In the genomic region with DNA sequence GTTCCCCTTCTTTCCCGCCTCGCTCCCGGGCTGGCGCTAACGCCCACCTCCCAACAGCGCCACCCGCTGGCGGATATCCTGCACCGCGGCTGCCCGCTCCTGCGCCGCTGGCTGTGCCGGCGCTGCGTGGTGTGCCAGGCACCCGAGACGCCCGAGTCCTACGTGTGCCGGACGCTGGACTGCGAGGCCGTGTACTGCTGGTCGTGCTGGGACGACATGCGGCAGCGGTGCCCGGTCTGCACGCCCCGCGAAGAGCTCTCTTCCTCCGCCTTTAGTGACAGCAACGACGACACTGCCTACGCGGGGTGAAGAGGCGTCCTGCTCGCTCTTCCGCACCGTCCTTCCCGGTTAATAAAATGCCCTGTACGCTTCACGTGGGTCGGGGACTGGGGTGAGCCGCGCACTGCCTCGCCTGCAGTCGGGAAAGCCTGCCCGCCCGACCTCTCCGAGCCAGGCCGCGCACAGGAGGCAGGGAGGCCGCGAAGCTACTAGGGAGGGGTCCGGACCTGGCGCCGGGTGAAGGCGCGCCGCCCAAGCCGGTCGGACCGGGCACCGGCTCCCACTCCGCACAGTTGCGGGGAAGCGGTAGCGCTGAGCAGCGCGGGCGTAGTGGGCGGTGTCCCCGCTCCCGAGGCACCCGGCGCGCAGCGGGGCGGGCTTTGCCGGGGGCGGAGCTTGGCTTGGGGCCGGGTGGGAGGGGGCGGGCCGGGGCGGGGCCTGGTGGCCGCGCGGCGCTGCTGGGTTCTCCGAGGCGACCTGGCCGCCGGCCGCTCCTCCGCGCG, we compare ENCODE assay signal across 8 cellular contexts. TPM values are rescaled to one million over a fixed set of nuclear protein-coding genes. Genes with fewer than 3 reads are reported as not detected.
DNase-seq lines count a peak whose midpoint lies in the region; ATAC-seq and TF ChIP-seq lines count a peak whose summit lies in the region.

A gene with protein sequence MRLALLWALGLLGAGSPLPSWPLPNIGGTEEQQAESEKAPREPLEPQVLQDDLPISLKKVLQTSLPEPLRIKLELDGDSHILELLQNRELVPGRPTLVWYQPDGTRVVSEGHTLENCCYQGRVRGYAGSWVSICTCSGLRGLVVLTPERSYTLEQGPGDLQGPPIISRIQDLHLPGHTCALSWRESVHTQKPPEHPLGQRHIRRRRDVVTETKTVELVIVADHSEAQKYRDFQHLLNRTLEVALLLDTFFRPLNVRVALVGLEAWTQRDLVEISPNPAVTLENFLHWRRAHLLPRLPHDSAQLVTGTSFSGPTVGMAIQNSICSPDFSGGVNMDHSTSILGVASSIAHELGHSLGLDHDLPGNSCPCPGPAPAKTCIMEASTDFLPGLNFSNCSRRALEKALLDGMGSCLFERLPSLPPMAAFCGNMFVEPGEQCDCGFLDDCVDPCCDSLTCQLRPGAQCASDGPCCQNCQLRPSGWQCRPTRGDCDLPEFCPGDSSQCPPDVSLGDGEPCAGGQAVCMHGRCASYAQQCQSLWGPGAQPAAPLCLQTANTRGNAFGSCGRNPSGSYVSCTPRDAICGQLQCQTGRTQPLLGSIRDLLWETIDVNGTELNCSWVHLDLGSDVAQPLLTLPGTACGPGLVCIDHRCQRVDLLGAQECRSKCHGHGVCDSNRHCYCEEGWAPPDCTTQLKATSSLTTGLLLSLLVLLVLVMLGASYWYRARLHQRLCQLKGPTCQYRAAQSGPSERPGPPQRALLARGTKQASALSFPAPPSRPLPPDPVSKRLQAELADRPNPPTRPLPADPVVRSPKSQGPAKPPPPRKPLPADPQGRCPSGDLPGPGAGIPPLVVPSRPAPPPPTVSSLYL (plus strand): TSS at position 757 of the 782 bp plus-strand sequence. CDS start 71 bp downstream, outside the sequence.

- H3K27me3 Mint-ChIP-seq in IgD-negative memory B cell: no peaks in the 10 kb centered on the region
- peaks cover 9% of the 10 kb centered on the region for H3K27me3 Mint-ChIP-seq in neural progenitor cell (ENCODE audit: insufficient read depth, low read depth)

- H3K4me3 Mint-ChIP-seq in IgD-negative memory B cell (peak within 1 kb of the TSS; percentile 86 to 95 (median 90)), neural progenitor cell (peak within 1 kb of the TSS; percentile 90)

- TF ChIP-seq CTCF in foreskin fibroblast (IDR thresholded peaks at IDR 0.05; ENCODE audit: low read depth, low read length) (peak; percentile 91), neural progenitor cell (IDR thresholded peaks at IDR 0.05) (peak; percentile 92)

- peaks cover 16% of the 10 kb centered on the region for H4K20me1 ChIP-seq in neural progenitor cell (ENCODE audit: low read depth)

- no peaks in the 10 kb centered on the region for H3K9me3 ChIP-seq in neural progenitor cell (ENCODE audit: low read depth)

- H3K36me3 Mint-ChIP-seq in IgD-negative memory B cell (no peaks in the 10 kb centered on the region), neural progenitor cell (no peaks in the 10 kb centered on the region)

- H3F3A ChIP-seq in neural progenitor cell (ENCODE audit: low read depth): peaks cover 25% of the 10 kb centered on the region

- H3K27ac ChIP-seq in neural progenitor cell: no peak within 1 kb of the TSS

- no peaks in the 10 kb centered on the region for H3K36me3 ChIP-seq in neural progenitor cell

- ATAC-seq in GM21367 (IDR thresholded peaks at IDR 0.05; ENCODE audit: unreplicated experiment): peak; percentile 49

- TF ChIP-seq POLR2A in Raji (IDR thresholded peaks at IDR 0.05; ENCODE audit: insufficient read depth, low read depth, low read length): peak; percentile 68

- H3K9ac ChIP-seq in neural progenitor cell: no peak within 1 kb of the TSS

- H3K27ac Mint-ChIP-seq in IgD-negative memory B cell (no peak within 1 kb of the TSS), neural progenitor cell (peak within 1 kb of the TSS; percentile 94)

- peaks cover 20% of the 10 kb centered on the region for H3K27me3 ChIP-seq in neural progenitor cell

- H3K9me3 Mint-ChIP-seq in IgD-negative memory B cell: no peaks in the 10 kb centered on the region
- no peaks in the 10 kb centered on the region for H3K9me3 Mint-ChIP-seq in neural progenitor cell

- no peaks in the 10 kb centered on the region for H3K79me2 ChIP-seq in neural progenitor cell (ENCODE audit: low read depth)

- H3K4me1 ChIP-seq in neural progenitor cell: peaks cover 16% of the 10 kb centered on the region

- peaks cover 0 to 13% (median 9%) of the 10 kb centered on the region in 3 donors for H3K4me1 Mint-ChIP-seq in IgD-negative memory B cell
- H3K4me1 Mint-ChIP-seq in neural progenitor cell: peaks cover 44% of the 10 kb centered on the region

- peak; percentile 86 for DNase-seq in COR-L47 (lab: John Stamatoyannopoulos, UW)
- DNase-seq in activated gamma-delta T cell (lab: John Stamatoyannopoulos, UW): peak; percentile 69
- DNase-seq in foreskin fibroblast: peak; percentile 68 to 90
- peak; percentile 95 for DNase-seq in neural progenitor cell (ENCODE audit: low spot score)
- peak; percentile 43 for DNase-seq in stromal cell of bone marrow (ENCODE audit: low read depth)

- peak within 1 kb of the TSS; percentile 89 for H3K4me2 ChIP-seq in neural progenitor cell

- H3K4me3 ChIP-seq in foreskin fibroblast (ENCODE audit: low read depth in 1 of 2, low read length in 2 of 2): peak within 1 kb of the TSS; percentile 73 to 77
- H3K4me3 ChIP-seq in neural progenitor cell: peak within 1 kb of the TSS; percentile 72

- H2AFZ ChIP-seq in neural progenitor cell (replicated peaks): peak within 1 kb of the TSS; percentile 86

RNA-seq across cellular contexts. Expression of the gene that starts here (rescaled TPM):
- 8.0 TPM for polyA plus RNA-seq in IgD-negative memory B cell
- total RNA-seq in neural progenitor cell (ENCODE audit: low replicate concordance): 15.7 and 44.9 TPM in 2 replicates

Comparison
In these comparisons a context has a peak if more than half of its experiments do, and no peak if none do; other contexts are left out.
1. DNase-seq: peak in every context shown above with its lines; median percentile 95 in neural progenitor cell; 86 in COR-L47; 79 in foreskin fibroblast; 69 in activated gamma-delta T cell; 43 in stromal cell of bone marrow.